In the genomic region with DNA sequence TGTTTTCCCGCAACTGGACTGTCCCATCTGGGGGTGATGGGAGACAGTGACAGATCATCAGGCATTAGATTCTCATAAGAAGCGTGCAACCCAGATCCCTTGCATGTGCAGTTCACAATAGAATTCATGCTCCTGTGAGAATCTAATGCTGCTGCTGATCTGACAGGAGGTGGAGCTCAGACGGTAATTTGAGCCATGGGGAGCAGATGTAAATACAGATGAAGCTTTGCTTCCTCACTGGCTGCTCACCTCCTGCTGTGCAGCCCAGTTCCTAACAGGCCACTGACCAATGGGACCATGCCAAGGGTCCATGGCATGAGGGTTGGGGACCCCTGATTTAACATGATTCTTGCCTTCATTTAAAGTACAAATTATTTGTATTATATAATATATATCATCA, we compare ENCODE assay signal across 1 cellular context. TPM values are rescaled to one million over a fixed set of nuclear protein-coding genes. Genes with fewer than 3 reads are reported as not detected.
"Had no signal": no experiment of that assay in that cellular context is flagged by ENCODE, and none has a peak within 500 bp of the region (broad histone marks: within the 10 kb centered on the region; RNA-seq: fewer than 3 reads in every experiment).

No MANE protein-coding gene starts in this region.

RNA-seq across cellular contexts. Expression of a gene that starts 26.8 kb away (rescaled TPM):
- polyA plus RNA-seq: HepG2 had no signal
